In genomic region chr1:52402860-52403240, GRCh38 we compare ENCODE assay signal across 11 cellular contexts. TPM values are rescaled to one million over a fixed set of nuclear protein-coding genes. Genes with fewer than 3 reads are reported as not detected.
DNase-seq lines count a peak whose midpoint lies in the region; ATAC-seq, FAIRE-seq and TF ChIP-seq lines count a peak whose summit lies in the region.
"Had no signal": no experiment of that assay in that cellular context is flagged by ENCODE, and none has a peak within 500 bp of the region (broad histone marks: within the 10 kb centered on the region; RNA-seq: fewer than 3 reads in every experiment).

No MANE protein-coding gene starts in this region.

- H3K4me3 ChIP-seq in IMR-90 (ENCODE audit: insufficient read depth, low read depth, low read length) (no peak overlapping the region), astrocyte (ENCODE audit: insufficient read depth, low read depth, low read length) (peak overlapping the region; percentile 99), mucosa of descending colon (no peak overlapping the region)

- no peak for TF ChIP-seq RAD21 in IMR-90 (IDR thresholded peaks at IDR 0.05; ENCODE audit: low read length)

- no peak overlapping the region for H4K5ac ChIP-seq in IMR-90 (ENCODE audit: low read depth, low read length)

- H3K79me1 ChIP-seq in IMR-90 (ENCODE audit: low read depth in 1 of 2, low read length in 2 of 2), result peaks cover 5 to 40% of the 10 kb centered on the region in 2 experiments

- no peaks in the 10 kb centered on the region for H3K36me3 ChIP-seq in IMR-90 (ENCODE audit: control insufficient read depth, insufficient read depth, low read length)
- peaks cover 4% of the 10 kb centered on the region for H3K36me3 ChIP-seq in astrocyte (ENCODE audit: insufficient read depth, low read length)
- H3K36me3 ChIP-seq in mucosa of descending colon (ENCODE audit: low read depth), result no peaks in the 10 kb centered on the region

- POLR2A ChIA-PET in IMR-90 (lab: Charles Lee; ENCODE audit: unreplicated experiment), result no interaction called here

- no peaks in the 10 kb centered on the region for H3K4me1 ChIP-seq in IMR-90 (ENCODE audit: control insufficient read depth, insufficient read depth, low read length)
- H3K4me1 ChIP-seq in astrocyte (ENCODE audit: insufficient read depth, low read length), result peaks cover 14% of the 10 kb centered on the region
- peaks cover 16% of the 10 kb centered on the region for H3K4me1 ChIP-seq in mucosa of descending colon (ENCODE audit: low read depth)

- dilution Hi-C loops in IMR-90 (cut with HindIII; ENCODE audit: low sequenced_read_pairs, unreplicated experiment), result no loop called here

- DNase-seq in DMS53 (lab: John Stamatoyannopoulos, UW) (peak; percentile 64), IMR-90 (no peak), astrocyte (ENCODE audit: low read depth) (no peak), mucosa of descending colon (peak in 1 of 3 donors; percentile 30), RPMI8226 (no peak), GM12891 (ENCODE audit: insufficient read length, low spot score) (no peak), NCI-H345 (lab: John Stamatoyannopoulos, UW) (no peak)
- DNase-seq: left cardiac atrium had no signal

- FAIRE-seq in astrocyte (lab: Jason Lieb, UNC), result no peak
- no peak for FAIRE-seq in GM12891 (lab: Jason Lieb, UNC)
- FAIRE-seq: TTC549 had no signal

- H3K27me3 ChIP-seq in IMR-90 (ENCODE audit: control insufficient read depth, insufficient read depth, low read length), result no peaks in the 10 kb centered on the region
- H3K27me3 ChIP-seq in astrocyte (ENCODE audit: insufficient read depth, low read length), result no peaks in the 10 kb centered on the region
- H3K27me3 ChIP-seq: vagina had no signal

- H4K20me1 ChIP-seq in IMR-90 (ENCODE audit: insufficient read depth, low read length), result no peaks in the 10 kb centered on the region
- no peaks in the 10 kb centered on the region for H4K20me1 ChIP-seq in astrocyte (ENCODE audit: insufficient read depth, low read length)

- H3K23ac ChIP-seq in IMR-90 (ENCODE audit: low read depth, low read length), result 0 out of 2 replicates have a peak overlapping the region, but pooled peaks have one; percentile 38

- H3K4me3 Mint-ChIP-seq in astrocyte (ENCODE audit: unreplicated experiment), result peak overlapping the region; percentile 100

- H3K27me3 Mint-ChIP-seq in astrocyte (ENCODE audit: low read depth, unreplicated experiment), result no peaks in the 10 kb centered on the region

- no peak overlapping the region for H2AK9ac ChIP-seq in IMR-90 (replicated peaks; ENCODE audit: low read depth, low read length, poor library complexity)

- H3K9ac ChIP-seq in IMR-90 (ENCODE audit: low read depth, low read length) (peak overlapping the region; percentile 36; the same call in 1 of the 2 replicates), astrocyte (ENCODE audit: low read length) (peak overlapping the region; percentile 97)

- H3K4me2 ChIP-seq in IMR-90 (ENCODE audit: low read depth, low read length), result peak overlapping the region; percentile 94; the same call in 1 of the 2 replicates
- peak overlapping the region; percentile 92 for H3K4me2 ChIP-seq in astrocyte (ENCODE audit: low read length)

- no peak overlapping the region for H2AK5ac ChIP-seq in IMR-90 (ENCODE audit: low read depth, low read length)

- peaks cover 7% of the 10 kb centered on the region for H3K4me1 Mint-ChIP-seq in astrocyte (ENCODE audit: low read depth, unreplicated experiment)

- no peak overlapping the region for H4K91ac ChIP-seq in IMR-90 (ENCODE audit: insufficient read depth, low read depth, low read length)

- H3K9me1 ChIP-seq in IMR-90 (ENCODE audit: insufficient read depth, low read length), result no peaks in the 10 kb centered on the region

- no peak overlapping the region for H3K14ac ChIP-seq in IMR-90 (replicated peaks; ENCODE audit: low read depth, low read length)

- H2BK120ac ChIP-seq in IMR-90 (ENCODE audit: low read depth, low read length), result no peak overlapping the region

- TF ChIP-seq CTCF in IMR-90 (conservative IDR thresholded peaks at IDR 0.05; ENCODE audit: low read depth, low read length) (no peak), astrocyte (IDR thresholded peaks at IDR 0.05; ENCODE audit: insufficient read depth, low read depth, low read length) (no peak), mucosa of descending colon (IDR thresholded peaks at IDR 0.05) (no peak)

- no CpG with 5 or more reads among the region's 3 CpGs for WGBS in IMR-90 (ENCODE audit: extremely low coverage in 2 of 2, insufficient read length in 1 of 2), 2 experiments

- H3K56ac ChIP-seq in IMR-90 (ENCODE audit: extremely low read depth, insufficient read depth, low read length), result no peak overlapping the region

- TF ChIP-seq POLR2A in IMR-90 (IDR thresholded peaks at IDR 0.05; ENCODE audit: low read depth, low read length) (no peak), GM12891 (IDR thresholded peaks at IDR 0.05; ENCODE audit: low read depth, low read length) (no peak)

- peak overlapping the region in 1 of 2 experiments; percentile 40; a peak in 1 of 4 replicates for H4K8ac ChIP-seq in IMR-90 (ENCODE audit: low read depth in 2 of 2, low read length in 2 of 2)

- no peaks in the 10 kb centered on the region for H3K9me3 Mint-ChIP-seq in astrocyte (ENCODE audit: unreplicated experiment)

- no peak overlapping the region for H3K4ac ChIP-seq in IMR-90 (ENCODE audit: low read depth, low read length)

- H3K18ac ChIP-seq in IMR-90 (ENCODE audit: low read depth, low read length), result no peak overlapping the region

- H3K36me3 Mint-ChIP-seq in astrocyte (ENCODE audit: low read depth, unreplicated experiment), result peaks cover 3% of the 10 kb centered on the region

- H2AFZ ChIP-seq in IMR-90 (replicated peaks; ENCODE audit: low read length, poor library complexity) (no peak overlapping the region), astrocyte (ENCODE audit: low read depth, low read length) (no peak overlapping the region)

- H3K79me2 ChIP-seq in astrocyte (ENCODE audit: insufficient read depth, low read length), result peaks cover 45% of the 10 kb centered on the region

- in situ Hi-C loops in IMR-90 (cut with MboI; ENCODE audit: low sequenced_read_pairs), result loop anchor here (10.0 kb wide), 1 partner anchor 282 kb away; no protein-coding TSS in a partner anchor

- ATAC-seq in IMR-90 (ENCODE audit: low read depth), result no peak
- ATAC-seq in mucosa of descending colon, result peak; percentile 66
- ATAC-seq in HG02970 (IDR thresholded peaks at IDR 0.05; ENCODE audit: low FRiP score, unreplicated experiment), result no peak

- no peak overlapping the region for H2BK15ac ChIP-seq in IMR-90 (ENCODE audit: low read depth, low read length)

- intact Hi-C loops in IMR-90 (cut with micrococcal nuclease) (no loop called here), mucosa of descending colon (cut with DNase I, micrococcal nuclease) (no loop called here)

- no TSS peak for BruUV-seq in IMR-90 (replicated peaks; lab: Mats Ljungman, UMichigan)

- H3K9me3 ChIP-seq in IMR-90 (ENCODE audit: control insufficient read depth, insufficient read depth, low read length), result no peaks in the 10 kb centered on the region
- H3K9me3 ChIP-seq in astrocyte (ENCODE audit: insufficient read depth, low read depth, low read length), result no peaks in the 10 kb centered on the region
- H3K9me3 ChIP-seq in mucosa of descending colon, result no peaks in the 10 kb centered on the region
- H3K9me3 ChIP-seq: vagina had no signal

- no peak overlapping the region for H3K27ac Mint-ChIP-seq in astrocyte (ENCODE audit: unreplicated experiment)

- H2BK20ac ChIP-seq in IMR-90 (ENCODE audit: low read depth, low read length), result no peak overlapping the region

- CTCF ChIA-PET in IMR-90 (lab: Yijun Ruan, JAX), result interaction anchor here (0.6 kb wide), 1 partner anchor 70 kb away, joined by 3 read pairs; no protein-coding TSS in a partner anchor

- H3K27ac ChIP-seq in IMR-90 (ENCODE audit: insufficient read depth, low read length) (no peak overlapping the region), astrocyte (ENCODE audit: low read depth, low read length) (no peak overlapping the region)

- H2BK5ac ChIP-seq in IMR-90 (ENCODE audit: low read depth, low read length, poor library complexity, severe bottlenecking), result no peak overlapping the region

TF ChIP-seq in IMR-90, 13 proteins besides CTCF, POLR2A, EP300 and RAD21 (continues in another document):
- no peak for TF ChIP-seq CHD1 (IDR thresholded peaks at IDR 0.05; ENCODE audit: low read depth, low read length)

TF ChIP-seq in GM12891, 5 proteins besides CTCF, POLR2A, EP300 and RAD21:
- TF ChIP-seq SPI1 (IDR thresholded peaks at IDR 0.05; ENCODE audit: low read depth, low read length) (no peak), POLR2AphosphoS5 (IDR thresholded peaks at IDR 0.05; ENCODE audit: low read depth, low read length) (no peak), POU2F2 (IDR thresholded peaks at IDR 0.05; ENCODE audit: low read depth, low read length) (no peak), TAF1 (IDR thresholded peaks at IDR 0.05; ENCODE audit: low read depth, low read length) (no peak), PAX5 (IDR thresholded peaks at IDR 0.05; ENCODE audit: insufficient read depth, low read length, severe bottlenecking) (no peak)

RNA-seq across cellular contexts. Expression of gene ORC1, which starts 1.4 kb away (rescaled TPM):
- total RNA-seq in IMR-90 (2012; rRNA removed) (9.7 and 10.6 TPM in 2 replicates), astrocyte (1.1 and 2.1 TPM in 2 replicates), mucosa of descending colon (1 to 10 TPM; 1.1 to 7.6 (median 2.1) TPM)
- 5.9 and 6.3 TPM in 2 replicates for polyA plus RNA-seq in IMR-90 (2012; rRNA removed)
- polyA plus RNA-seq in IMR-90 (2012; cell fraction: cytosol; rRNA removed), result 1.9 and 2.9 TPM in 2 replicates
- polyA plus RNA-seq in IMR-90 (2012; cell fraction: nucleus; rRNA removed; ENCODE audit: low replicate concordance), result 3.2 and 3.3 TPM in 2 replicates
- 12.2 TPM for polyA plus RNA-seq in GM12891 (2012; ENCODE audit: low read depth, missing spikeins)

RNA-seq across cellular contexts. Expression of gene PRPF38A, which starts 1.6 kb away (rescaled TPM):
- 17.2 and 23.5 TPM in 2 replicates for total RNA-seq in IMR-90 (2012; rRNA removed)
- polyA plus RNA-seq in IMR-90 (2012; rRNA removed), result 14.9 and 19.0 TPM in 2 replicates
- 7.7 and 16.6 TPM in 2 replicates for polyA plus RNA-seq in IMR-90 (2012; cell fraction: cytosol; rRNA removed)
- polyA plus RNA-seq in IMR-90 (2012; cell fraction: nucleus; rRNA removed; ENCODE audit: low replicate concordance), result 10.3 and 43.7 TPM in 2 replicates
- 28.4 and 31.8 TPM in 2 replicates for total RNA-seq in astrocyte
- total RNA-seq in mucosa of descending colon, result 10 to 100 TPM; 44.9 to 58.2 (median 45.2) TPM
- polyA plus RNA-seq in GM12891 (2012; ENCODE audit: low read depth, missing spikeins), result 36.4 TPM

RNA-seq across cellular contexts. Expression of gene CC2D1B, which starts 36.8 kb away (rescaled TPM):
- total RNA-seq in IMR-90 (2012; rRNA removed) (15.6 and 17.2 TPM in 2 replicates), astrocyte (22.1 and 25.6 TPM in 2 replicates), mucosa of descending colon (10 to 100 TPM; 38.0 to 43.6 (median 40.4) TPM)
- polyA plus RNA-seq in IMR-90 (2012; rRNA removed), result 16.4 and 16.9 TPM in 2 replicates
- 9.8 and 10.7 TPM in 2 replicates for polyA plus RNA-seq in IMR-90 (2012; cell fraction: cytosol; rRNA removed)
- polyA plus RNA-seq in IMR-90 (2012; cell fraction: nucleus; rRNA removed; ENCODE audit: low replicate concordance), result 39.6 and 49.2 TPM in 2 replicates
- 16.2 TPM for polyA plus RNA-seq in GM12891 (2012; ENCODE audit: low read depth, missing spikeins)
